In genomic region chr14:97703006-97703760, GRCh38 we compare ENCODE assay signal across 12 cellular contexts.
DNase-seq lines count a peak whose midpoint lies in the region; ATAC-seq and TF ChIP-seq lines count a peak whose summit lies in the region.
"Had no signal": no experiment of that assay in that cellular context is flagged by ENCODE, and none has a peak within 500 bp of the region (broad histone marks: within the 10 kb centered on the region; RNA-seq: fewer than 3 reads in every experiment).

No MANE protein-coding gene starts in this region.

- no peaks in the 10 kb centered on the region for H3K4me1 ChIP-seq in transverse colon
- H3K4me1 ChIP-seq: breast epithelium had no signal

- no peaks in the 10 kb centered on the region for H3K27me3 ChIP-seq in transverse colon
- H3K27me3 ChIP-seq: breast epithelium had no signal

- H3K27me3 Mint-ChIP-seq in activated CD8-positive, alpha-beta T cell treated with anti-CD3 and anti-CD28 coated beads, Interleukin-2, amount 10 ng/mL, durations not matched to agents 7 days and 5 days (ENCODE audit: low read depth), result no peaks in the 10 kb centered on the region
- peaks cover 3 to 9% (median 6%) of the 10 kb centered on the region in 3 donors for H3K27me3 Mint-ChIP-seq in immature natural killer cell (ENCODE audit: low read depth in 3 of 3)

- CTCF ChIA-PET in activated CD8-positive, alpha-beta T cell treated with anti-CD3 and anti-CD28 coated beads, Interleukin-2, amount 10 ng/mL, durations not matched to agents 7 days and 5 days (lab: Charles Lee), result interaction anchor here (0.9 to 1.7 kb wide), 5 partner anchors 17 to 74 kb away, joined by 3 to 5 read pairs (median 3); no protein-coding TSS in a partner anchor

- peak overlapping the region; percentile 75 for H3K27ac Mint-ChIP-seq in activated CD8-positive, alpha-beta T cell treated with anti-CD3 and anti-CD28 coated beads, Interleukin-2, amount 10 ng/mL, durations not matched to agents 7 days and 5 days
- peak overlapping the region; percentile 84 to 97 (median 96) for H3K27ac Mint-ChIP-seq in immature natural killer cell

- TF ChIP-seq CTCF in transverse colon (IDR thresholded peaks at IDR 0.05), result no peak

- in situ Hi-C loops in transverse colon (cut with MboI; ENCODE audit: low pct_ligation_motif_present in 1 of 4, low pct_unique_long_range_greater_than_20kb in 1 of 4, low sequenced_read_pairs in 3 of 4), result no loop called here

- POLR2A ChIA-PET in activated CD8-positive, alpha-beta T cell treated with anti-CD3 and anti-CD28 coated beads, Interleukin-2, amount 10 ng/mL, durations not matched to agents 7 days and 5 days (lab: Charles Lee), result interaction anchor here (0.6 to 1.0 kb wide), 4 partner anchors 21 to 1559 kb away, joined by 3 to 4 read pairs (median 3); no protein-coding TSS in a partner anchor

- H3K9me3 Mint-ChIP-seq in activated CD8-positive, alpha-beta T cell treated with anti-CD3 and anti-CD28 coated beads, Interleukin-2, amount 10 ng/mL, durations not matched to agents 7 days and 5 days (ENCODE audit: insufficient read depth), result peaks cover 10% of the 10 kb centered on the region
- H3K9me3 Mint-ChIP-seq in immature natural killer cell, result peaks cover 0 to 4% (median 2%) of the 10 kb centered on the region in 6 donors

- peaks cover 16% of the 10 kb centered on the region for H3K36me3 Mint-ChIP-seq in activated CD8-positive, alpha-beta T cell treated with anti-CD3 and anti-CD28 coated beads, Interleukin-2, amount 10 ng/mL, durations not matched to agents 7 days and 5 days (ENCODE audit: low read depth)
- peaks cover 0 to 3% (median 3%) of the 10 kb centered on the region in 3 donors for H3K36me3 Mint-ChIP-seq in immature natural killer cell

- intact Hi-C loops in transverse colon (cut with DNase I; ENCODE audit: low total_unique reads), result no loop called here

- H3K9me3 ChIP-seq in transverse colon, result no peaks in the 10 kb centered on the region
- H3K9me3 ChIP-seq: breast epithelium had no signal

- H3K4me1 Mint-ChIP-seq in activated CD8-positive, alpha-beta T cell treated with anti-CD3 and anti-CD28 coated beads, Interleukin-2, amount 10 ng/mL, durations not matched to agents 7 days and 5 days (ENCODE audit: low read depth), result peaks cover 76% of the 10 kb centered on the region
- peaks cover 81 to 96% of the 10 kb centered on the region in 2 donors for H3K4me1 Mint-ChIP-seq in immature natural killer cell

- no peak overlapping the region for H3K4me3 ChIP-seq in transverse colon
- H3K4me3 ChIP-seq: breast epithelium had no signal

- DNase-seq in stimulated activated CD4-positive, alpha-beta T cell treated with anti-CD3 and anti-CD28 coated beads, Interleukin-15, amount 100 ng/mL, for 24 hours, result peak; percentile 16
- no peak for DNase-seq in stimulated activated CD4-positive, alpha-beta T cell treated with anti-CD3 and anti-CD28 coated beads, Interleukin-2, amount 100 ng/mL, for 48 hours
- peak; percentile 43 for DNase-seq in activated CD8-positive, alpha-beta T cell treated with anti-CD3 and anti-CD28 coated beads, Interleukin-2, amount 10 ng/mL, durations not matched to agents 7 days and 5 days
- DNase-seq in immature natural killer cell (peak; percentile 39 to 60 (median 50)), transverse colon (no peak), nucleus accumbens (lab: John Stamatoyannopoulos, UW) (no peak), KG1 (lab: John Stamatoyannopoulos, UW) (no peak)
- DNase-seq: DMS 273 treated with DMSO at 0.1 percent for 48 hours, mammary epithelial cell, NCI-H2029 treated with DMSO at 0.1 percent for 48 hours had no signal

- H3K27ac ChIP-seq in transverse colon, result peak overlapping the region in 2 of 4 donors; percentile 15 to 18
- H3K27ac ChIP-seq: breast epithelium had no signal

- TF ChIP-seq POLR2A in transverse colon (IDR thresholded peaks at IDR 0.05), result no peak

- H3K36me3 ChIP-seq in transverse colon, result no peaks in the 10 kb centered on the region
- H3K36me3 ChIP-seq: breast epithelium had no signal

- peak; percentile 21 for ATAC-seq in activated CD8-positive, alpha-beta T cell treated with anti-CD3 and anti-CD28 coated beads, Interleukin-2, amount 10 ng/mL, durations not matched to agents 7 days and 5 days
- ATAC-seq in GM18519 (IDR thresholded peaks at IDR 0.05; ENCODE audit: low FRiP score, unreplicated experiment), result no peak

- no peak for TF ChIP-seq EP300 in transverse colon (IDR thresholded peaks at IDR 0.05; ENCODE audit: low read depth)

- H3K4me3 Mint-ChIP-seq in activated CD8-positive, alpha-beta T cell treated with anti-CD3 and anti-CD28 coated beads, Interleukin-2, amount 10 ng/mL, durations not matched to agents 7 days and 5 days, result peak overlapping the region; percentile 29
- H3K4me3 Mint-ChIP-seq in immature natural killer cell, result peak overlapping the region; percentile 56 to 94 (median 75)

- WGBS in transverse colon (ENCODE audit: low coverage in 1 of 2), 2 donors, result 57 to 71% methylated on average over 8 to 12 of the region's 12 CpGs

Comparison
In these comparisons a context has a peak if more than half of its experiments do, and no peak if none do; other contexts are left out.
1. DNase-seq: peak in stimulated activated CD4-positive, alpha-beta T cell treated with anti-CD3 and anti-CD28 coated beads, Interleukin-15, amount 100 ng/mL, for 24 hours (single experiment), activated CD8-positive, alpha-beta T cell treated with anti-CD3 and anti-CD28 coated beads, Interleukin-2, amount 10 ng/mL, durations not matched to agents 7 days and 5 days (single experiment) and immature natural killer cell (3 of 3); none in stimulated activated CD4-positive, alpha-beta T cell treated with anti-CD3 and anti-CD28 coated beads, Interleukin-2, amount 100 ng/mL, for 48 hours (0 of 2), transverse colon (single experiment), nucleus accumbens (0 of 56) and KG1 (single experiment).